In genomic region chr3:160704006-160704405, GRCh38 we compare ENCODE assay signal across 24 cellular contexts. TPM values are rescaled to one million over a fixed set of nuclear protein-coding genes. Genes with fewer than 3 reads are reported as not detected.
"Had no signal": no experiment of that assay in that cellular context is flagged by ENCODE, and none has a peak within 500 bp of the region (broad histone marks: within the 10 kb centered on the region; RNA-seq: fewer than 3 reads in every experiment).

No MANE protein-coding gene starts in this region.

- H3K4me3 Mint-ChIP-seq: activated naive CD4-positive, alpha-beta T cell treated with anti-CD3 and anti-CD28 coated beads, Interleukin-2, amount 50 U/mL, for 24 hours; immature natural killer cell; naive thymus-derived CD8-positive, alpha-beta T cell; neural progenitor cell; stimulated activated effector memory CD8-positive, alpha-beta T cell treated with anti-CD3 and anti-CD28 coated beads, Interleukin-12 subunit alpha, Interleukin-12 subunit beta, amount 100 ng/mL, for 72 hours; stimulated activated naive CD8-positive, alpha-beta T cell treated with anti-CD3 and anti-CD28 coated beads, Interleukin-15, amount 100 ng/mL, for 72 hours had no signal

- ATAC-seq: foreskin keratinocyte; naive thymus-derived CD8-positive, alpha-beta T cell; right cardiac atrium; stimulated activated effector memory CD8-positive, alpha-beta T cell treated with anti-CD3 and anti-CD28 coated beads, Interleukin-12 subunit alpha, Interleukin-12 subunit beta, amount 100 ng/mL, for 72 hours; stimulated activated naive CD8-positive, alpha-beta T cell treated with anti-CD3 and anti-CD28 coated beads, Interleukin-15, amount 100 ng/mL, for 72 hours had no signal

- H3K4me2 ChIP-seq: hepatocyte, neural progenitor cell had no signal

- H3K36me3 ChIP-seq: left ventricle myocardium inferior, neural progenitor cell, tibial artery had no signal

- H3K9ac ChIP-seq: neural progenitor cell had no signal

- DNase-seq: activated CD4-positive, alpha-beta T cell treated with anti-CD3 and anti-CD28 coated beads for 1 hour; activated CD4-positive, alpha-beta T cell treated with anti-CD3 and anti-CD28 coated beads, Interleukin-2, amount 50 U/mL, for 1 hour; activated gamma-delta T cell treated with Interleukin-2 at 50 U/mL for 16 hours; activated T-cell treated with anti-CD3 and anti-CD28 coated beads, Interleukin-2, amount 50 U/mL, for 1 hour; aorta; cerebellar nuclear complex; foreskin keratinocyte; immature natural killer cell; left ventricle myocardium inferior; naive thymus-derived CD8-positive, alpha-beta T cell; right cardiac atrium; stimulated activated CD4-positive, alpha-beta T cell treated with anti-CD3 and anti-CD28 coated beads, Interleukin-12 subunit alpha, Interleukin-12 subunit beta, amount 100 ng/mL, for 4 hours; stimulated activated naive CD8-positive, alpha-beta T cell treated with anti-CD3 and anti-CD28 coated beads, Interleukin-15, amount 100 ng/mL, for 72 hours; T-helper 1 cell; tibial artery had no signal

- H3K9me3 ChIP-seq: left ventricle myocardium inferior, tibial artery had no signal

- H3K9me3 Mint-ChIP-seq: activated naive CD4-positive, alpha-beta T cell treated with anti-CD3 and anti-CD28 coated beads, Interleukin-2, amount 50 U/mL, for 24 hours; immature natural killer cell; naive thymus-derived CD8-positive, alpha-beta T cell; neural progenitor cell; stimulated activated effector memory CD8-positive, alpha-beta T cell treated with anti-CD3 and anti-CD28 coated beads, Interleukin-12 subunit alpha, Interleukin-12 subunit beta, amount 100 ng/mL, for 72 hours; stimulated activated naive CD8-positive, alpha-beta T cell treated with anti-CD3 and anti-CD28 coated beads, Interleukin-15, amount 100 ng/mL, for 72 hours had no signal

- H3K27ac ChIP-seq: foreskin keratinocyte, hepatocyte, left ventricle myocardium inferior, neural progenitor cell, tibial artery had no signal

- H3K27ac Mint-ChIP-seq: activated naive CD4-positive, alpha-beta T cell treated with anti-CD3 and anti-CD28 coated beads, Interleukin-2, amount 50 U/mL, for 24 hours; immature natural killer cell; naive thymus-derived CD8-positive, alpha-beta T cell; neural progenitor cell; progenitor cell of endocrine pancreas; stimulated activated effector memory CD8-positive, alpha-beta T cell treated with anti-CD3 and anti-CD28 coated beads, Interleukin-12 subunit alpha, Interleukin-12 subunit beta, amount 100 ng/mL, for 72 hours; stimulated activated naive CD8-positive, alpha-beta T cell treated with anti-CD3 and anti-CD28 coated beads, Interleukin-15, amount 100 ng/mL, for 72 hours had no signal

- H3K27me3 ChIP-seq: hepatocyte, neural progenitor cell had no signal

- H3K4me1 Mint-ChIP-seq: activated naive CD4-positive, alpha-beta T cell treated with anti-CD3 and anti-CD28 coated beads, Interleukin-2, amount 50 U/mL, for 24 hours; immature natural killer cell; neural progenitor cell; stimulated activated effector memory CD8-positive, alpha-beta T cell treated with anti-CD3 and anti-CD28 coated beads, Interleukin-12 subunit alpha, Interleukin-12 subunit beta, amount 100 ng/mL, for 72 hours; stimulated activated naive CD8-positive, alpha-beta T cell treated with anti-CD3 and anti-CD28 coated beads, Interleukin-15, amount 100 ng/mL, for 72 hours had no signal

- H3K36me3 Mint-ChIP-seq: activated naive CD4-positive, alpha-beta T cell treated with anti-CD3 and anti-CD28 coated beads, Interleukin-2, amount 50 U/mL, for 24 hours; immature natural killer cell; naive thymus-derived CD8-positive, alpha-beta T cell; neural progenitor cell; stimulated activated effector memory CD8-positive, alpha-beta T cell treated with anti-CD3 and anti-CD28 coated beads, Interleukin-12 subunit alpha, Interleukin-12 subunit beta, amount 100 ng/mL, for 72 hours had no signal

- H3K4me3 ChIP-seq: hepatocyte, left ventricle myocardium inferior, neural progenitor cell, tibial artery had no signal

- H3K27me3 Mint-ChIP-seq: progenitor cell of endocrine pancreas had no signal

- H2AFZ ChIP-seq: hepatocyte, neural progenitor cell had no signal

RNA-seq across cellular contexts. Expression of gene ARL14, which starts 27.0 kb away (rescaled TPM):
- total RNA-seq: aorta; epithelial cell of proximal tubule; left ventricle myocardium inferior; lung microvascular endothelial cell; naive thymus-derived CD8-positive, alpha-beta T cell; osteoblast; right cardiac atrium; skeletal muscle tissue had no signal
- polyA plus RNA-seq: immature natural killer cell; naive thymus-derived CD8-positive, alpha-beta T cell had no signal
